In genomic region chr9:33869243-33869642, GRCh38 we compare ENCODE assay signal across 6 cellular contexts. TPM values are rescaled to one million over a fixed set of nuclear protein-coding genes. Genes with fewer than 3 reads are reported as not detected.
DNase-seq lines count a peak whose midpoint lies in the region; TF ChIP-seq lines count a peak whose summit lies in the region.
"Not testable (repeated sequence)": the region's sequence is repeated elsewhere in the genome, so short reads cannot be mapped to it uniquely, and the experiment has no call there.

No MANE protein-coding gene starts in this region.

- intact Hi-C loops in esophagus muscularis mucosa (cut with DNase I); left ventricle myocardium inferior (cut with micrococcal nuclease): not testable (repeated sequence)

- H3K27ac ChIP-seq in ACC112 (ENCODE audit: low read depth, low read length) (peak overlapping the region; percentile 56), OCI-LY1 (ENCODE audit: low read depth, low read length, poor library complexity, severe bottlenecking) (peak overlapping the region; percentile 98), SU-DHL-6 (ENCODE audit: low read depth, low read length) (peak overlapping the region; percentile 98), esophagus muscularis mucosa (replicated peaks in 1 of 4) (peak overlapping the region; percentile 62 to 67 (median 62)), left ventricle myocardium inferior (replicated peaks) (peak overlapping the region; percentile 76), subcutaneous abdominal adipose tissue (ENCODE audit: low read depth, low read length) (peak overlapping the region; percentile 50)

- H3K27me3 ChIP-seq in ACC112 (ENCODE audit: insufficient read depth, low read length); OCI-LY1 (ENCODE audit: insufficient read depth, low read length); SU-DHL-6 (ENCODE audit: low read length); esophagus muscularis mucosa; left ventricle myocardium inferior (ENCODE audit: low read depth); subcutaneous abdominal adipose tissue (ENCODE audit: control insufficient read depth in 5 of 5, insufficient read depth in 4 of 5, low read length in 5 of 5): not testable (repeated sequence)

- not testable (repeated sequence) for TF ChIP-seq EP300 in esophagus muscularis mucosa (IDR thresholded peaks at IDR 0.05)

- not testable (repeated sequence) for TF ChIP-seq CTCF in OCI-LY1 (IDR thresholded peaks at IDR 0.05; ENCODE audit: low read length); SU-DHL-6 (IDR thresholded peaks at IDR 0.05; ENCODE audit: insufficient read depth, low read length, poor library complexity, severe bottlenecking); esophagus muscularis mucosa (IDR thresholded peaks at IDR 0.05); left ventricle myocardium inferior (IDR thresholded peaks at IDR 0.05; ENCODE audit: borderline replicate concordance)

- H3K4me1 ChIP-seq in ACC112 (ENCODE audit: control insufficient read depth, insufficient read depth, low read length, unreplicated experiment) (peaks cover 23% of the 10 kb centered on the region), OCI-LY1 (ENCODE audit: insufficient read depth, low read length, severe bottlenecking) (peaks cover 78% of the 10 kb centered on the region), esophagus muscularis mucosa (peaks cover 20 to 69% (median 48%) of the 10 kb centered on the region in 4 donors), left ventricle myocardium inferior (peaks cover 53% of the 10 kb centered on the region), subcutaneous abdominal adipose tissue (ENCODE audit: control insufficient read depth in 5 of 5, insufficient read depth in 5 of 5, low read length in 5 of 5) (peaks cover 9 to 20% (median 18%) of the 10 kb centered on the region in 5 donors)

- not testable (repeated sequence) for H2AFZ ChIP-seq in ACC112 (ENCODE audit: low read length, unreplicated experiment); OCI-LY1 (ENCODE audit: low read length); SU-DHL-6 (ENCODE audit: low read depth, low read length, severe bottlenecking)

- whole genome bisulfite sequencing in esophagus muscularis mucosa = 98% methylated on average over 4 of the region's 4 CpGs

- H3K79me2 ChIP-seq in ACC112 (ENCODE audit: control insufficient read depth, insufficient read depth, low read length, unreplicated experiment) (peaks cover 75% of the 10 kb centered on the region), OCI-LY1 (ENCODE audit: insufficient read depth, low read length) (peaks cover 73% of the 10 kb centered on the region), SU-DHL-6 (ENCODE audit: insufficient read depth, low read length) (peaks cover 86% of the 10 kb centered on the region)

- H3K9me3 ChIP-seq in OCI-LY1 (ENCODE audit: low read length); SU-DHL-6 (ENCODE audit: insufficient read depth, low read length); esophagus muscularis mucosa; left ventricle myocardium inferior (replicated peaks); subcutaneous abdominal adipose tissue (ENCODE audit: control insufficient read depth in 5 of 5, low read length in 5 of 5): not testable (repeated sequence)

- H3K4me2 ChIP-seq in OCI-LY1 (ENCODE audit: low read length) = not testable (repeated sequence)
- H3K4me2 ChIP-seq in SU-DHL-6 (ENCODE audit: low read depth, low read length, poor library complexity, severe bottlenecking) = peak overlapping the region; percentile 86

- not testable (repeated sequence) for TF ChIP-seq POLR2A in esophagus muscularis mucosa (IDR thresholded peaks at IDR 0.05; ENCODE audit: low read depth)

- not testable (repeated sequence) for H3K9me2 ChIP-seq in OCI-LY1 (ENCODE audit: low read depth, low read length); SU-DHL-6 (replicated peaks; ENCODE audit: insufficient read depth, low read length)

- not testable (repeated sequence) for H3F3A ChIP-seq in OCI-LY1 (ENCODE audit: insufficient read depth, low read length)
- peaks cover 86% of the 10 kb centered on the region for H3F3A ChIP-seq in SU-DHL-6 (ENCODE audit: insufficient read depth)

- H4K20me1 ChIP-seq in OCI-LY1 (ENCODE audit: insufficient read depth, low read length); SU-DHL-6 (ENCODE audit: low read depth, low read length): not testable (repeated sequence)

- DNase-seq in esophagus muscularis mucosa (ENCODE audit: extremely low spot score); left ventricle myocardium inferior: not testable (repeated sequence)

- not testable (repeated sequence) for H3K9ac ChIP-seq in OCI-LY1 (ENCODE audit: low read length); subcutaneous abdominal adipose tissue (ENCODE audit: low read length in 5 of 5)
- peak overlapping the region; percentile 52; the same call in 1 of the 2 replicates for H3K9ac ChIP-seq in SU-DHL-6 (ENCODE audit: low read length)

- H3K4me3 ChIP-seq in ACC112 (ENCODE audit: low read depth, low read length); OCI-LY1 (ENCODE audit: low read depth, low read length, poor library complexity, severe bottlenecking); SU-DHL-6 (ENCODE audit: insufficient read depth, low read length, poor library complexity, severe bottlenecking); esophagus muscularis mucosa; left ventricle myocardium inferior; subcutaneous abdominal adipose tissue (ENCODE audit: low read depth in 1 of 5, low read length in 5 of 5): not testable (repeated sequence)

- not testable (repeated sequence) for H3K36me3 ChIP-seq in ACC112 (ENCODE audit: insufficient read depth, low read length); esophagus muscularis mucosa; left ventricle myocardium inferior; subcutaneous abdominal adipose tissue (ENCODE audit: control insufficient read depth in 5 of 5, insufficient read depth in 5 of 5, low read length in 5 of 5)
- peaks cover 24% of the 10 kb centered on the region for H3K36me3 ChIP-seq in OCI-LY1 (ENCODE audit: insufficient read depth, low read length)
- H3K36me3 ChIP-seq in SU-DHL-6 (ENCODE audit: low read length) = peaks cover 11% of the 10 kb centered on the region

RNA-seq across cellular contexts. Expression of gene UBE2R2, which starts 52.3 kb away (rescaled TPM):
- total RNA-seq in esophagus muscularis mucosa (10 to 100 TPM; 27.8 to 45.1 (median 34.4) TPM), left ventricle myocardium inferior (40.6 TPM)
